In the genomic region with DNA sequence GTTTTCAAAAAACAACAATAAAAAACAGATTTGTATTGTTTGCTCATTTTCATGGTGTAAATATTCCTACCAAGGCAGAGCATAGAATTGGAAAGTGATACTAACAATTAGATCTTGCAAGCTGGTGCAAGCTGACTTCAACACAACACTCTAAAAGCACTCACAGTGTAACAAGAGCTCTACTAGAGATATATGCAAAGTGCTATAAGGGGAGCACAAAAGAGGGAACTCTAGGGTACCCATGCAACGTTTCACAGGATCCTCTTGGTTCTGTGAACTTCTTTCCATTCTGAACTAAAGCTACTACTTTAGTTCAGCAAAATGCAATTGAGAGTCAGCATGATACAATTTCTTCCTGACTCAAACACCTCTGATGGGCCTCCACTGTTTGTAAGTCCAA, we compare ENCODE assay signal across 19 cellular contexts.
DNase-seq lines count a peak whose midpoint lies in the region; ATAC-seq and TF ChIP-seq lines count a peak whose summit lies in the region.
"Had no signal": no experiment of that assay in that cellular context is flagged by ENCODE, and none has a peak within 500 bp of the region (broad histone marks: within the 10 kb centered on the region; RNA-seq: fewer than 3 reads in every experiment).

No MANE protein-coding gene starts in this region.

- H3K79me2 ChIP-seq in GM23338 (replicated peaks; ENCODE audit: insufficient read depth) (no peaks in the 10 kb centered on the region), PC-3 (ENCODE audit: low read length) (no peaks in the 10 kb centered on the region), OCI-LY7 (ENCODE audit: insufficient read depth, low read depth, low read length) (no peaks in the 10 kb centered on the region)

- POLR2A ChIA-PET in PC-3 (lab: Charles Lee; ENCODE audit: unreplicated experiment), result interaction anchor here (0.6 kb wide), 1 partner anchor 10 kb away, joined by 3 read pairs; no protein-coding TSS in a partner anchor
- POLR2A ChIA-PET in OCI-LY7 (lab: Charles Lee), result interaction anchor here (0.6 kb wide), 1 partner anchor 14 kb away, joined by 3 read pairs; no protein-coding TSS in a partner anchor

- ATAC-seq in GM23338, result peak; percentile 94
- peak in 1 of 4 donors; percentile 33 for ATAC-seq in psoas muscle
- no peak for ATAC-seq in PC-3
- ATAC-seq: Panc1 had no signal

- DNase-seq in GM23338 (ENCODE audit: low spot score), result peak; percentile 48
- DNase-seq in NCI-H128 (lab: John Stamatoyannopoulos, UW; ENCODE audit: unreplicated experiment), result peak; percentile 74
- peak; percentile 73 for DNase-seq in NCI-H2171 treated with DMSO at 0.1 percent for 48 hours (lab: John Stamatoyannopoulos, UW)
- no peak for DNase-seq in psoas muscle
- DNase-seq in PC-3, result no peak
- no peak for DNase-seq in DMS114 treated with DMSO at 0.1 percent for 48 hours (lab: John Stamatoyannopoulos, UW; ENCODE audit: unreplicated experiment)
- DNase-seq in OCI-LY7 (ENCODE audit: low spot score), result no peak
- DNase-seq: ACHN; C1 segment of cervical spinal cord; CD8-positive, alpha-beta memory T cell; DND-41; Karpas-422; NCI-H2029 treated with DMSO at 0.1 percent for 48 hours; NCI-H446; NCI-H774; SJCRH30 had no signal

- H3F3A ChIP-seq in GM23338 (replicated peaks; ENCODE audit: low read depth) (no peaks in the 10 kb centered on the region), PC-3 (ENCODE audit: low read length, unreplicated experiment) (no peaks in the 10 kb centered on the region)

- H3K27me3 ChIP-seq in GM23338 (ENCODE audit: insufficient read depth), result no peaks in the 10 kb centered on the region
- no peaks in the 10 kb centered on the region for H3K27me3 ChIP-seq in psoas muscle (ENCODE audit: insufficient read depth in 3 of 3, low read length in 2 of 3)
- H3K27me3 ChIP-seq in PC-3 (ENCODE audit: low read length), result no peaks in the 10 kb centered on the region
- H3K27me3 ChIP-seq: SJCRH30 had no signal

- H3K36me3 Mint-ChIP-seq in GM23338 (ENCODE audit: low read depth), result no peaks in the 10 kb centered on the region

- H2AFZ ChIP-seq in GM23338, result no peak overlapping the region
- no peak overlapping the region for H2AFZ ChIP-seq in PC-3 (ENCODE audit: low read length)
- no peak overlapping the region for H2AFZ ChIP-seq in OCI-LY7 (ENCODE audit: low read length)

- no peak overlapping the region for H3K4me3 Mint-ChIP-seq in GM23338
- H3K4me3 Mint-ChIP-seq: CD8-positive, alpha-beta memory T cell; IgD-negative memory B cell; T-helper 1 cell treated with Interleukin-12 subunit alpha and Interleukin-12 subunit beta and Interleukin-4 antibody, amounts not matched to agents 30 μg/mL and 1 μg/mL, for 36 hours had no signal

- H3K4me1 Mint-ChIP-seq in GM23338, result peaks cover 17% of the 10 kb centered on the region
- H3K4me1 Mint-ChIP-seq: CD8-positive, alpha-beta memory T cell; IgD-negative memory B cell had no signal

- BruUV-seq in PC-3 (replicated peaks; lab: Mats Ljungman, UMichigan), result no TSS peak
- no TSS peak for BruUV-seq in OCI-LY7 (replicated peaks; lab: Mats Ljungman, UMichigan)

- H3K36me3 ChIP-seq in GM23338 (ENCODE audit: insufficient read depth) (no peaks in the 10 kb centered on the region), psoas muscle (ENCODE audit: insufficient read depth in 1 of 2, low read depth in 1 of 2) (no peaks in the 10 kb centered on the region), PC-3 (ENCODE audit: low read depth, low read length) (no peaks in the 10 kb centered on the region), OCI-LY7 (ENCODE audit: insufficient read depth, low read length) (no peaks in the 10 kb centered on the region)
- H3K36me3 ChIP-seq: SJCRH30 had no signal

- no peak overlapping the region for H3K27ac Mint-ChIP-seq in GM23338
- H3K27ac Mint-ChIP-seq: CD8-positive, alpha-beta memory T cell; IgD-negative memory B cell; T-helper 1 cell treated with Interleukin-12 subunit alpha and Interleukin-12 subunit beta and Interleukin-4 antibody, amounts not matched to agents 30 μg/mL and 1 μg/mL, for 36 hours had no signal

- 16 to 26% (median 26%) methylated on average over 1 of the region's 1 CpG for WGBS in psoas muscle, 3 donors

- 0 out of 2 replicates have a peak overlapping the region, but pooled peaks have one; percentile 6 for H3K4me2 ChIP-seq in GM23338
- H3K4me2 ChIP-seq in PC-3 (ENCODE audit: low read length), result no peak overlapping the region
- no peak overlapping the region for H3K4me2 ChIP-seq in OCI-LY7 (ENCODE audit: low read length)

- H3K4me3 ChIP-seq in GM23338 (no peak overlapping the region), psoas muscle (no peak overlapping the region), PC-3 (ENCODE audit: low read length) (no peak overlapping the region), OCI-LY7 (ENCODE audit: low read depth, low read length, poor library complexity, severe bottlenecking) (no peak overlapping the region)
- H3K4me3 ChIP-seq: SJCRH30 had no signal

- intact Hi-C loops in psoas muscle (cut with DNase I), result loop anchor here in 1 of 2 donors (5.0 kb wide), 1 partner anchor 38 kb away; no protein-coding TSS in a partner anchor
- intact Hi-C loops in PC-3 (cut with micrococcal nuclease), result no loop called here
- intact Hi-C loops in OCI-LY7 (cut with micrococcal nuclease; ENCODE audit: unreplicated experiment), result no loop called here

- H3K4me1 ChIP-seq in GM23338 (ENCODE audit: insufficient read depth), result peaks cover 14% of the 10 kb centered on the region; the same call in 1 of the 2 replicates
- peaks cover 33% of the 10 kb centered on the region for H3K4me1 ChIP-seq in psoas muscle
- H3K4me1 ChIP-seq in PC-3 (ENCODE audit: insufficient read depth, low read length), result no peaks in the 10 kb centered on the region
- H3K4me1 ChIP-seq in OCI-LY7 (ENCODE audit: insufficient read depth, low read length, poor library complexity, severe bottlenecking), result no peaks in the 10 kb centered on the region
- H3K4me1 ChIP-seq: SJCRH30 had no signal

- H3K9me3 ChIP-seq in psoas muscle (no peaks in the 10 kb centered on the region), PC-3 (ENCODE audit: low read length) (no peaks in the 10 kb centered on the region), OCI-LY7 (ENCODE audit: low read length) (no peaks in the 10 kb centered on the region)
- H3K9me3 ChIP-seq: SJCRH30 had no signal

- no peaks in the 10 kb centered on the region for H3K27me3 Mint-ChIP-seq in GM23338 (ENCODE audit: insufficient read depth, low read depth, poor library complexity)
- H3K27me3 Mint-ChIP-seq: CD8-positive, alpha-beta memory T cell; IgD-negative memory B cell had no signal

- no peak for TF ChIP-seq CTCF in GM23338 (conservative IDR thresholded peaks at IDR 0.05; ENCODE audit: low read depth in 2 of 2)
- TF ChIP-seq CTCF in psoas muscle (IDR thresholded peaks at IDR 0.05), result no peak
- TF ChIP-seq CTCF in PC-3 (conservative IDR thresholded peaks at IDR 0.05; ENCODE audit: low read depth, low read length), result no peak
- no peak for TF ChIP-seq CTCF in OCI-LY7 (conservative IDR thresholded peaks at IDR 0.05; ENCODE audit: low read length)

- no peaks in the 10 kb centered on the region; the same call in 1 of the 2 replicates for H3K9me2 ChIP-seq in GM23338 (ENCODE audit: insufficient read depth)
- H3K9me2 ChIP-seq in PC-3 (replicated peaks; ENCODE audit: low read length), result no peaks in the 10 kb centered on the region
- H3K9me2 ChIP-seq in OCI-LY7 (ENCODE audit: insufficient read depth, low read length), result no peaks in the 10 kb centered on the region

- CTCF ChIA-PET in PC-3 (lab: Charles Lee) (no interaction called here), OCI-LY7 (lab: Charles Lee; ENCODE audit: unreplicated experiment) (no interaction called here)

- no peak overlapping the region for H3K9ac ChIP-seq in PC-3 (ENCODE audit: low read length)

- no peaks in the 10 kb centered on the region for H3K9me3 Mint-ChIP-seq in GM23338
- H3K9me3 Mint-ChIP-seq: T-helper 1 cell treated with Interleukin-12 subunit alpha and Interleukin-12 subunit beta and Interleukin-4 antibody, amounts not matched to agents 30 μg/mL and 1 μg/mL, for 36 hours had no signal

- H4K20me1 ChIP-seq in GM23338 (replicated peaks; ENCODE audit: insufficient read depth) (no peaks in the 10 kb centered on the region), PC-3 (ENCODE audit: low read length) (no peaks in the 10 kb centered on the region), OCI-LY7 (ENCODE audit: insufficient read depth, low read length) (no peaks in the 10 kb centered on the region)

- H3K27ac ChIP-seq in GM23338 (ENCODE audit: low read depth) (no peak overlapping the region), psoas muscle (peak overlapping the region; percentile 36), PC-3 (ENCODE audit: low read length) (no peak overlapping the region), OCI-LY7 (ENCODE audit: low read depth, low read length, poor library complexity, severe bottlenecking) (no peak overlapping the region)
- H3K27ac ChIP-seq: SJCRH30 had no signal

TF ChIP-seq in GM23338, 12 proteins besides CTCF, POLR2A, EP300 and RAD21 (continues in another document):
- TF ChIP-seq ZNF331 (CRISPR knock-in tag; IDR thresholded peaks at IDR 0.05; ENCODE audit: low read depth), result no peak
- no peak for TF ChIP-seq POLR2AphosphoS5 (IDR thresholded peaks at IDR 0.05; ENCODE audit: low read depth)

Comparison
In these comparisons a context has a peak if more than half of its experiments do, and no peak if none do; other contexts are left out.
1. DNase-seq: peak in GM23338 (single experiment), NCI-H128 (single experiment) and NCI-H2171 treated with DMSO at 0.1 percent for 48 hours (single experiment); none in psoas muscle (0 of 2), PC-3 (single experiment), DMS114 treated with DMSO at 0.1 percent for 48 hours (single experiment) and OCI-LY7 (single experiment).